Comparison of ENCODE assay signal across 8 cellular contexts in genomic region chr5:93582677-93583524, GRCh38. TPM values are rescaled to one million over a fixed set of nuclear protein-coding genes. Genes with fewer than 3 reads are reported as not detected.
DNase-seq lines count a peak whose midpoint lies in the region; ATAC-seq and TF ChIP-seq lines count a peak whose summit lies in the region.

Gene NR2F1 (plus strand): TSS chr5:93583222. CDS start chr5:93585024, 1,802 bp downstream.

- intact Hi-C loops in ascending aorta (cut with DNase I) = no loop called here

- DNase-seq in HFF-Myc (ENCODE audit: extremely low read depth, low read depth) = peak; percentile 84
- DNase-seq in NCI-H460 (ENCODE audit: extremely low read depth, low read depth) = peak; percentile 98
- no peak for DNase-seq in ascending aorta (ENCODE audit: low spot score in 2 of 2)
- peak; percentile 82 for DNase-seq in skeletal muscle cell (ENCODE audit: low read depth)
- DNase-seq in GM19238 (ENCODE audit: insufficient read length, low spot score) = no peak

- H3K27ac ChIP-seq in C4-2B (peak within 1 kb of the TSS; percentile 48), ascending aorta (no peak within 1 kb of the TSS)

- H3K27me3 ChIP-seq in ascending aorta (peaks cover 12% of the 10 kb centered on the region), iPS-15b (ENCODE audit: control insufficient read depth, insufficient read depth, low read length) (peaks cover 81% of the 10 kb centered on the region)

- no peak within 1 kb of the TSS for H3K9ac ChIP-seq in iPS-15b (ENCODE audit: low read depth, low read length)

- H3K4me3 ChIP-seq in HFF-Myc (replicated peaks; ENCODE audit: low read depth, low read length) (peak within 1 kb of the TSS; percentile 67), ascending aorta (peak within 1 kb of the TSS; percentile 63 to 89), iPS-15b (ENCODE audit: low read depth, low read length) (peak within 1 kb of the TSS; percentile 18), skeletal muscle cell (ENCODE audit: low read depth, low read length) (peak within 1 kb of the TSS; percentile 71)

- H3K4me1 ChIP-seq in ascending aorta (peaks cover 10 to 27% of the 10 kb centered on the region in 2 donors), iPS-15b (ENCODE audit: control insufficient read depth, insufficient read depth, low read length) (peaks cover 11% of the 10 kb centered on the region)

- TF ChIP-seq CTCF in C4-2B (conservative IDR thresholded peaks at IDR 0.05) = no peak
- TF ChIP-seq CTCF in HFF-Myc (IDR thresholded peaks at IDR 0.05; ENCODE audit: low read depth, low read length, missing control alignments) = no peak
- TF ChIP-seq CTCF in ascending aorta (IDR thresholded peaks at IDR 0.05) = peak in 1 of 3 experiments; percentile 60

- TF ChIP-seq POLR2A in GM18505 (IDR thresholded peaks at IDR 0.05; ENCODE audit: borderline replicate concordance, extremely low read depth, insufficient read depth, insufficient read length) = no peak

- no peak for ATAC-seq in GM18505 (IDR thresholded peaks at IDR 0.05; ENCODE audit: unreplicated experiment)

- H3K9me3 ChIP-seq in ascending aorta (no peaks in the 10 kb centered on the region), iPS-15b (ENCODE audit: control insufficient read depth, insufficient read depth, low read length) (no peaks in the 10 kb centered on the region)

- H3K36me3 ChIP-seq in ascending aorta (no peaks in the 10 kb centered on the region), iPS-15b (ENCODE audit: control insufficient read depth, insufficient read depth, low read length) (no peaks in the 10 kb centered on the region)

RNA-seq across cellular contexts. Expression of gene NR2F1, which starts in this region (rescaled TPM):
- total RNA-seq in NCI-H460 (2014; rRNA removed; shearing (Covaris generic)) = 17.8 and 18.4 TPM in 2 replicates
- 30.5 and 51.6 TPM in 2 replicates for polyA plus RNA-seq in NCI-H460 (2014; cell fraction: nucleus; rRNA removed)
- 8.0 TPM for total RNA-seq in ascending aorta

Comparison
In these comparisons a context has a peak if more than half of its experiments do, and no peak if none do; other contexts are left out.
1. DNase-seq: peak in HFF-Myc (single experiment), NCI-H460 (single experiment) and skeletal muscle cell (single experiment); none in ascending aorta (0 of 2) and GM19238 (single experiment).
2. H3K4me3 ChIP-seq: peak in every context shown above with its lines; median percentile 76 in ascending aorta; 71 in skeletal muscle cell; 67 in HFF-Myc; 18 in iPS-15b.